12 cellular contexts compared by ENCODE assay signal in the genomic region with DNA sequence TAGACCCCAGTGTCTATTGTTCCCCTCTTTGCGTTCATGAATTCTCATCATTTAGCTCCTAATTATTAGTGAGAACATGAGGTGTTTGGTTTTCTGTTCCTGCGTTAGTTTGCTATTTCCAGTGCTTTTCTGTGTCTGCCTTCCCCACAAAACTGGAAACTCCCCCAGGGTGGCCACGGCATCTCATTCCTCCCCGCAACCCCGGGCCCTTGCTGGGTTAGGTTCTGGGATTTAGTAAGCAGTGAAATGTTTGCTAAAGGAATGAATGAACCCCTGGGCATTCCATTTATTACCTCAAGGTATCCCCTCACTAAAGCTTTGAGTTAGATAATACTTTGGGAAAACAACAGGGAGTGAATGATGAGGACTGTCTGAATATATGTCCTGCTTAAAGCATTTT.
DNase-seq lines count a peak whose midpoint lies in the region; ATAC-seq and TF ChIP-seq lines count a peak whose summit lies in the region.
"Had no signal": no experiment of that assay in that cellular context is flagged by ENCODE, and none has a peak within 500 bp of the region (broad histone marks: within the 10 kb centered on the region; RNA-seq: fewer than 3 reads in every experiment).

No MANE protein-coding gene starts in this region.

- H3K4me3 ChIP-seq in esophagus squamous epithelium: no peak overlapping the region
- no peak overlapping the region for H3K4me3 ChIP-seq in esophagus muscularis mucosa
- H3K4me3 ChIP-seq: ascending aorta, left ventricle myocardium inferior had no signal

- TF ChIP-seq CTCF in esophagus squamous epithelium (IDR thresholded peaks at IDR 0.05) (no peak), GM13976 (IDR thresholded peaks at IDR 0.05; ENCODE audit: borderline replicate concordance, control extremely low read depth, extremely low read depth, insufficient read depth, missing control alignments) (no peak), esophagus muscularis mucosa (IDR thresholded peaks at IDR 0.05) (no peak)

- 56 to 70% methylated on average over 5 of the region's 5 CpGs for whole genome bisulfite sequencing in esophagus squamous epithelium, 2 donors
- WGBS in esophagus muscularis mucosa: 86% methylated on average over 5 of the region's 5 CpGs

- H3K27ac ChIP-seq in esophagus squamous epithelium (peak overlapping the region in 3 of 4 donors; percentile 4 to 25 (median 4)), esophagus muscularis mucosa (replicated peaks in 1 of 4) (no peak overlapping the region)
- H3K27ac ChIP-seq: ascending aorta, left ventricle myocardium inferior had no signal

- TF ChIP-seq POLR2A in esophagus squamous epithelium (IDR thresholded peaks at IDR 0.05) (no peak), esophagus muscularis mucosa (IDR thresholded peaks at IDR 0.05; ENCODE audit: low read depth) (no peak)

- TF ChIP-seq EP300 in esophagus muscularis mucosa (IDR thresholded peaks at IDR 0.05): no peak

- H3K27me3 ChIP-seq in esophagus squamous epithelium (no peaks in the 10 kb centered on the region), esophagus muscularis mucosa (no peaks in the 10 kb centered on the region)
- H3K27me3 ChIP-seq: ascending aorta had no signal

- DNase-seq in esophagus squamous epithelium (lab: John Stamatoyannopoulos, UW): no peak
- no peak for DNase-seq in COR-L47 (lab: John Stamatoyannopoulos, UW)
- no peak for DNase-seq in GM13976 (ENCODE audit: low spot score)
- DNase-seq in sciatic nerve (ENCODE audit: low spot score): no peak
- no peak for DNase-seq in esophagus muscularis mucosa (ENCODE audit: extremely low spot score)
- DNase-seq: head of caudate nucleus, left ventricle myocardium inferior, MV-4-11 had no signal

- in situ Hi-C loops in GM13976 (cut with MboI; ENCODE audit: low sequenced_read_pairs, unreplicated experiment): no loop called here

- peak; percentile 41 for ATAC-seq in GM18511 (IDR thresholded peaks at IDR 0.05; ENCODE audit: unreplicated experiment)
- ATAC-seq in GM19395 (IDR thresholded peaks at IDR 0.05; ENCODE audit: unreplicated experiment): peak; percentile 14
- peak; percentile 29 for ATAC-seq in HG03045 (IDR thresholded peaks at IDR 0.05; ENCODE audit: unreplicated experiment)
- ATAC-seq in sciatic nerve: no peak

- no peaks in the 10 kb centered on the region for H3K36me3 ChIP-seq in esophagus squamous epithelium
- no peaks in the 10 kb centered on the region for H3K36me3 ChIP-seq in esophagus muscularis mucosa
- H3K36me3 ChIP-seq: ascending aorta, left ventricle myocardium inferior had no signal

- H3K9me3 ChIP-seq in esophagus squamous epithelium (no peaks in the 10 kb centered on the region), esophagus muscularis mucosa (no peaks in the 10 kb centered on the region)
- H3K9me3 ChIP-seq: ascending aorta, left ventricle myocardium inferior had no signal

- intact Hi-C loops in esophagus squamous epithelium (cut with DNase I): no loop called here
- intact Hi-C loops in sciatic nerve (cut with DNase I): no loop called here
- intact Hi-C loops in esophagus muscularis mucosa (cut with DNase I): no loop called here

- H3K4me1 ChIP-seq in esophagus squamous epithelium (peaks cover 0 to 14% (median 0%) of the 10 kb centered on the region in 3 donors), esophagus muscularis mucosa (no peaks in the 10 kb centered on the region)
- H3K4me1 ChIP-seq: ascending aorta, left ventricle myocardium inferior had no signal

Comparison
In these comparisons a context has a peak if more than half of its experiments do, and no peak if none do; other contexts are left out.
1. H3K27ac ChIP-seq: peak in esophagus squamous epithelium (3 of 4); none in esophagus muscularis mucosa (0 of 4).